In genomic region chr7:134703241-134703594, GRCh38 we compare ENCODE assay signal across 1 cellular context.
TF ChIP-seq lines count a peak whose summit lies in the region.

No MANE protein-coding gene starts in this region.

TF ChIP-seq in WTC11, 78 proteins besides CTCF, POLR2A, EP300 and RAD21 (continued from another document):
- no peak for TF ChIP-seq IRF1 (CRISPR knock-in tag; IDR thresholded peaks at IDR 0.05)
- TF ChIP-seq AFF4 (CRISPR knock-in tag; IDR thresholded peaks at IDR 0.05; ENCODE audit: borderline replicate concordance) = no peak
- no peak for TF ChIP-seq NR3C1 (CRISPR knock-in tag; conservative IDR thresholded peaks at IDR 0.05; ENCODE audit: low read depth)
- TF ChIP-seq IRF2 (CRISPR knock-in tag; IDR thresholded peaks at IDR 0.05; ENCODE audit: borderline replicate concordance, low read depth) = no peak
- no peak for TF ChIP-seq GRHL2 (CRISPR knock-in tag; IDR thresholded peaks at IDR 0.05; ENCODE audit: insufficient replicate concordance, severe bottlenecking)
- no peak for TF ChIP-seq ZNF396 (CRISPR knock-in tag; IDR thresholded peaks at IDR 0.05; ENCODE audit: borderline replicate concordance)
- TF ChIP-seq SP1 (CRISPR knock-in tag; conservative IDR thresholded peaks at IDR 0.05) = no peak
